ENCODE assay signal across 26 cellular contexts in the genomic region with DNA sequence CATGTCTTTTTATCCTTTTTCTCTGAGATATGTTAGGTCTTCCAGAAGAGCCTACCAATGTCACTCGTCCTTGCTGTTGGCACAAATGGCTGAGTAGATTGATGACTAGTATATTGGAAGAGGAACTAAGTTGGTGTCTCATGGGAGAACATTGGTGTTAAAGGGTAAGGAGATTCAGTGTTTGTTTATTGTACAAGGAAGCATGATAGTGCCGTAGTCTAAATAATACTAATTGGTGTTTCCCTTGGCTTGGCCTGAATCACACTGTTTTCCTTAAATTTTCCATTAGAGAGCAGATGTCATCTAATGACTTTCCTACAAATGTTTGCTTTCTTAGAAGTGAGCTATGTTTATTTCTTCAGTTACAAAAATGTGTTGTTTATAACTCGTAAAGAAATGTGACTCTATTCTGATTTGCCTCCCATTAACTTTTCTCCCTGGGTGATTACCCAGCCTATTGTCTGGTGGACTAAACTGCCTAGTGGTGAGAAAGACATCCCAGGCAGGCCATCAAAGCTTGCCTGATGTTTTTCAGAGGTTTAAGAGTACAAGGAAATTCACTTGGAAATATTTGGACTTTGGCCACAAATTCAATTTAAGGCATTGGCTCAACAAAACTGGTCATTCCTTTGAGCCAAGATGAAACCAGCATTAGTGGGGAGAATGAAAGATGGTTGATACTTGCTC. TPM values are rescaled to one million over a fixed set of nuclear protein-coding genes. Genes with fewer than 3 reads are reported as not detected.
"Had no signal": no experiment of that assay in that cellular context is flagged by ENCODE, and none has a peak within 500 bp of the region (broad histone marks: within the 10 kb centered on the region; RNA-seq: fewer than 3 reads in every experiment).

No MANE protein-coding gene starts in this region.

- DNase-seq: activated CD4-positive, alpha-beta memory T cell treated with anti-CD3 and anti-CD28 coated beads for 36 hours; activated CD4-positive, alpha-beta T cell treated with anti-CD3 and anti-CD28 coated beads, Interleukin-2, amount 10 ng/mL, durations not matched to agents 7 days and 5 days; activated CD4-positive, CD25-positive, alpha-beta regulatory T cell; activated CD8-positive, alpha-beta memory T cell treated with anti-CD3 and anti-CD28 coated beads for 24 hours; activated effector memory CD4-positive, alpha-beta T cell treated with anti-CD3 and anti-CD28 coated beads, Interleukin-2, amount 50 U/mL, for 16 hours; activated naive CD4-positive, alpha-beta T cell treated with Interleukin-2 at 50 U/mL for 16 hours; activated naive CD8-positive, alpha-beta T cell treated with anti-CD3 and anti-CD28 coated beads, Interleukin-2, amount 50 U/mL, for 24 hours; activated T-cell treated with anti-CD3 and anti-CD28 coated beads, Interleukin-2, amount 50 U/mL, for 4 hours; amniotic stem cell; MM.1S; NCI-H1105; NCI-H1436; NCI-H1694 treated with DMSO at 0.1 percent for 48 hours; NCI-H2081; NCI-H510A treated with DMSO at 0.1 percent for 48 hours; NCI-H69; NK-92 treated with Interleukin-12 subunit alpha and Interleukin-12 subunit beta, amount 100 ng/mL, for 24 hours; OCI-M1; SHP77; T-helper 17 cell; T-helper 9 cell had no signal

- ATAC-seq: activated naive CD4-positive, alpha-beta T cell treated with anti-CD3 and anti-CD28 coated beads, Interleukin-2, amount 50 U/mL, for 72 hours; activated naive CD8-positive, alpha-beta T cell treated with anti-CD3 and anti-CD28 coated beads, Interleukin-2, amount 50 U/mL, for 24 hours; activated T-cell treated with anti-CD3 and anti-CD28 coated beads, Interleukin-2, amount 50 U/mL, for 4 hours; T-helper 17 cell had no signal

- H3K36me3 ChIP-seq: ascending aorta had no signal

- H3K4me3 ChIP-seq: ascending aorta had no signal

- FAIRE-seq: RCC 7860, TTC549 had no signal

- H3K27me3 ChIP-seq: ascending aorta had no signal

- H3K27ac ChIP-seq: VCaP had no signal

RNA-seq across cellular contexts. Expression of gene ADAMTSL3, which starts 28.7 kb away (rescaled TPM):
- total RNA-seq: activated CD4-positive, alpha-beta memory T cell treated with anti-CD3 and anti-CD28 coated beads for 36 hours; activated CD4-positive, alpha-beta T cell treated with anti-CD3 and anti-CD28 coated beads, Interleukin-2, amount 10 ng/mL, durations not matched to agents 7 days and 5 days; activated naive CD4-positive, alpha-beta T cell treated with anti-CD3 and anti-CD28 coated beads, Interleukin-2, amount 50 U/mL, for 72 hours; activated T-cell treated with anti-CD3 and anti-CD28 coated beads, Interleukin-2, amount 50 U/mL, for 4 hours; T-helper 17 cell had no signal
